In the genomic region with DNA sequence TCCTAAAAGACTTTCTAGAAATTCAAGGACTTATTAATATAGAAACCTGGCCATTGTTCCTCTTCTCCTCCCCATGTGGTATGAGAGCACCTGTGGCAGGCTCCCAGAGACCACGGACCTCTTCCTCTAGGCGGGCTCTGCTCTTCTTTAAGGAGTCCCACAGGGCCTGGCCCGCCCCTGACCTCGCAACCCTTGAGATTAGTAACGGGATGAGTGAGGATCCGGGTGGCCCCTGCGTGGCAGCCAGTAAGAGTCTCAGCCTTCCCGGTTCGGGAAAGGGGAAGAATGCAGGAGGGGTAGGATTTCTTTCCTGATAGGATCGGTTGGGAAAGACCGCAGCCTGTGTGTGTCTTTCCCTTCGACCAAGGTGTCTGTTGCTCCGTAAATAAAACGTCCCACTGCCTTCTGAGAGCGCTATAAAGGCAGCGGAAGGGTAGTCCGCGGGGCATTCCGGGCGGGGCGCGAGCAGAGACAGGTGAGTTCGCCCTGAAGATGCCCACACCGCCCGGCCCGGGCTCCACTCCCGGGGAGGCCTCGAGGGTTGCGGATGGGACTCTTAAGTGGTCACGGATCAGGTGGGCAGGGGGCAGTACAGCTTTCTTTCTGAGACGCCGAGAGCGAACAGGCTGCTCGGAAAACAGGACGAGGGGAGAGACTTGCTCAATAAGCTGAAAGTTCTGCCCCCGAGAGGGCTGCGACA, we compare ENCODE assay signal across 8 cellular contexts. TPM values are rescaled to one million over a fixed set of nuclear protein-coding genes. Genes with fewer than 3 reads are reported as not detected.
DNase-seq lines count a peak whose midpoint lies in the region; ATAC-seq and TF ChIP-seq lines count a peak whose summit lies in the region.

TSS of gene SLC26A4 (plus strand) at position 448 of the 700 bp plus-strand sequence. CDS start 814 bp downstream, outside the sequence.

- no peaks in the 10 kb centered on the region for H3K79me2 ChIP-seq in SU-DHL-6 (ENCODE audit: insufficient read depth, low read length)

- no peak for TF ChIP-seq POLR2A in transverse colon (IDR thresholded peaks at IDR 0.05)

- H2AFZ ChIP-seq in SU-DHL-6 (ENCODE audit: low read depth, low read length, severe bottlenecking) = no peak within 1 kb of the TSS

- H3K9ac ChIP-seq in SU-DHL-6 (ENCODE audit: low read length) (no peak within 1 kb of the TSS), mucosa of rectum (ENCODE audit: low read depth in 1 of 2, low read length in 2 of 2) (peak within 1 kb of the TSS in 1 of 2 donors; percentile 43)

- H3K36me3 ChIP-seq in SU-DHL-6 (ENCODE audit: low read length) = no peaks in the 10 kb centered on the region
- no peaks in the 10 kb centered on the region for H3K36me3 ChIP-seq in mucosa of rectum (ENCODE audit: control insufficient read depth in 2 of 2, insufficient read depth in 2 of 2, low read length in 2 of 2)
- no peaks in the 10 kb centered on the region for H3K36me3 ChIP-seq in transverse colon

- no peak within 1 kb of the TSS for H3K27ac Mint-ChIP-seq in CD14-positive monocyte

- H3K4me1 Mint-ChIP-seq in CD14-positive monocyte = peaks cover 14% of the 10 kb centered on the region

- WGBS in transverse colon (ENCODE audit: low coverage in 1 of 2), 2 donors = 6 to 40% methylated on average over 1 to 34 of the region's 37 CpGs

- H3K9me3 ChIP-seq in SU-DHL-6 (ENCODE audit: insufficient read depth, low read length) (no peaks in the 10 kb centered on the region), mucosa of rectum (ENCODE audit: control insufficient read depth in 2 of 2, low read length in 2 of 2) (no peaks in the 10 kb centered on the region), transverse colon (no peaks in the 10 kb centered on the region)

- ATAC-seq in GM21717 (IDR thresholded peaks at IDR 0.05; ENCODE audit: unreplicated experiment) = peak; percentile 67
- no peak for ATAC-seq in GM18873 (IDR thresholded peaks at IDR 0.05; ENCODE audit: low FRiP score, unreplicated experiment)

- H3K27ac ChIP-seq in SU-DHL-6 (ENCODE audit: low read depth, low read length) (no peak within 1 kb of the TSS), dorsolateral prefrontal cortex (peak within 1 kb of the TSS in 55 of 59 donors; percentile 7 to 85 (median 67)), mucosa of rectum (ENCODE audit: low read depth in 2 of 2, low read length in 2 of 2) (no peak within 1 kb of the TSS), transverse colon (no peak within 1 kb of the TSS)

- H3K9me2 ChIP-seq in SU-DHL-6 (replicated peaks; ENCODE audit: insufficient read depth, low read length) = no peaks in the 10 kb centered on the region

- H4K20me1 ChIP-seq in SU-DHL-6 (ENCODE audit: low read depth, low read length) = no peaks in the 10 kb centered on the region

- H3K4me1 ChIP-seq in mucosa of rectum (ENCODE audit: control insufficient read depth in 2 of 2, insufficient read depth in 2 of 2, low read length in 2 of 2) (peaks cover 7 to 16% of the 10 kb centered on the region in 2 donors), transverse colon (peaks cover 6 to 20% (median 18%) of the 10 kb centered on the region in 4 donors)

- H3K9me3 Mint-ChIP-seq in CD14-positive monocyte = peaks cover 0 to 10% (median 0%) of the 10 kb centered on the region in 7 donors

- no peak for TF ChIP-seq EP300 in transverse colon (IDR thresholded peaks at IDR 0.05; ENCODE audit: low read depth)

- no peaks in the 10 kb centered on the region for H3F3A ChIP-seq in SU-DHL-6 (ENCODE audit: insufficient read depth)

- intact Hi-C loops in CD14-positive monocyte (cut with micrococcal nuclease) = no loop called here
- intact Hi-C loops in dorsolateral prefrontal cortex (cut with DNase I) = no loop called here
- intact Hi-C loops in transverse colon (cut with DNase I; ENCODE audit: low total_unique reads) = no loop called here

- H3K27me3 Mint-ChIP-seq in CD14-positive monocyte (ENCODE audit: low read depth in 3 of 3) = peaks cover 54 to 73% (median 63%) of the 10 kb centered on the region in 3 donors

- H3K36me3 Mint-ChIP-seq in CD14-positive monocyte = peaks cover 0 to 2% of the 10 kb centered on the region in 2 donors

- H3K4me2 ChIP-seq in SU-DHL-6 (ENCODE audit: low read depth, low read length, poor library complexity, severe bottlenecking) = peak within 1 kb of the TSS; percentile 39

- in situ Hi-C loops in transverse colon (cut with MboI; ENCODE audit: low pct_ligation_motif_present in 1 of 4, low pct_unique_long_range_greater_than_20kb in 1 of 4, low sequenced_read_pairs in 3 of 4) = no loop called here

- H3K4me3 ChIP-seq in SU-DHL-6 (ENCODE audit: insufficient read depth, low read length, poor library complexity, severe bottlenecking) (no peak within 1 kb of the TSS), dorsolateral prefrontal cortex (peak within 1 kb of the TSS; percentile 48 to 88 (median 66)), mucosa of rectum (ENCODE audit: low read length in 2 of 2) (peak within 1 kb of the TSS; percentile 71 to 77), transverse colon (peak within 1 kb of the TSS; percentile 3 to 57 (median 30))

- H3K4me3 Mint-ChIP-seq in CD14-positive monocyte = peak within 1 kb of the TSS; percentile 80 to 94

- TF ChIP-seq CTCF in CD14-positive monocyte (IDR thresholded peaks at IDR 0.05) (no peak), SU-DHL-6 (IDR thresholded peaks at IDR 0.05; ENCODE audit: insufficient read depth, low read length, poor library complexity, severe bottlenecking) (no peak), dorsolateral prefrontal cortex (IDR thresholded peaks at IDR 0.05 in 54 of 56, conservative IDR thresholded peaks at IDR 0.05 in 2 of 56; ENCODE audit: low read depth in 1 of 56, partially characterized antibody in 56 of 56) (no peak), transverse colon (IDR thresholded peaks at IDR 0.05) (no peak)

- DNase-seq in CD14-positive monocyte (ENCODE audit: low spot score) (no peak), dorsolateral prefrontal cortex (peak in 2 of 10 donors; percentile 14 to 44), transverse colon (no peak), A172 (ENCODE audit: low spot score) (no peak)

- no peaks in the 10 kb centered on the region for H3K27me3 ChIP-seq in SU-DHL-6 (ENCODE audit: low read length)
- H3K27me3 ChIP-seq in dorsolateral prefrontal cortex = peaks cover 0 to 23% (median 6%) of the 10 kb centered on the region in 45 donors
- H3K27me3 ChIP-seq in mucosa of rectum (ENCODE audit: control insufficient read depth in 2 of 2, insufficient read depth in 2 of 2, low read length in 2 of 2) = peaks cover 31 to 42% of the 10 kb centered on the region in 2 donors
- peaks cover 65% of the 10 kb centered on the region for H3K27me3 ChIP-seq in transverse colon

RNA-seq across cellular contexts. Expression of gene SLC26A4, which starts in this region (rescaled TPM):
- under 1 TPM; 0.10 to 0.12 TPM for polyA plus RNA-seq in CD14-positive monocyte
- 10 to 100 TPM in 74 of 120 experiments, 1 to 10 TPM in 46; 3.9 to 24.3 (median 11.0) TPM for total RNA-seq in dorsolateral prefrontal cortex
- under 1 TPM in 2 of 4 donors, not detected in 2; 0.16 to 0.41 TPM for total RNA-seq in transverse colon
- total RNA-seq in A172 (2014; rRNA removed; shearing (Covaris generic)) = 0.02 TPM in 1 of 2 replicates, not detected in the other

Comparison
In these comparisons a context has a peak if more than half of its experiments do, and no peak if none do; other contexts are left out.
1. H3K27ac ChIP-seq: peak in dorsolateral prefrontal cortex (55 of 59); none in SU-DHL-6 (single experiment), mucosa of rectum (0 of 2) and transverse colon (0 of 4).